In the genomic region with DNA sequence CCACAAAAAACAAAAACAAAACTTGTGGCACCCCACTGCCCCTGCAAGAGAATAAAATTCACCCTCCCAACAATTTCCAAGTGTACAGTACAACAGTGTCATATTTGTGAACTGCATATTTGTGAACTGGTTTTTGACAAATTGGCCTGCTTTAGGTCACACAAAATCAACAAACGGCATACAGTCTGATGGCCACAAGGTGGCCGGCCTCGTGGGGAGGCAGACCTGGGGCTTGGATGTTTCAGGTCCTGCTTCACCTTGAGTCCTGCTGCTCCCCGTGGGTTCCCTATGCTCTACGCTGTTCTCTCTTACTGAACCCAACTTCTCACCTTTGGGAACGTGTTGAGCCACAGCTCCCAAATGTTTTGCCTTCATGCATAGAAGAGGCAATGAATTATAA, we compare ENCODE assay signal across 15 cellular contexts.
DNase-seq lines count a peak whose midpoint lies in the region; ATAC-seq, FAIRE-seq and TF ChIP-seq lines count a peak whose summit lies in the region.
"Had no signal": no experiment of that assay in that cellular context is flagged by ENCODE, and none has a peak within 500 bp of the region (broad histone marks: within the 10 kb centered on the region; RNA-seq: fewer than 3 reads in every experiment).

No MANE protein-coding gene starts in this region.

- TF ChIP-seq CTCF in Calu3 (IDR thresholded peaks at IDR 0.05; ENCODE audit: unreplicated experiment) (peak; percentile 27), GM13977 (IDR thresholded peaks at IDR 0.05; ENCODE audit: extremely low read depth, insufficient read depth, missing control alignments) (peak; percentile 25), keratinocyte (optimal IDR thresholded peaks at IDR 0.05 in 1 of 3, IDR thresholded peaks at IDR 0.05 in 1 of 3, conservative IDR thresholded peaks at IDR 0.05 in 1 of 3; ENCODE audit: extremely low read depth in 1 of 3, insufficient read depth in 2 of 3, low read length in 3 of 3) (peak; percentile 21 to 38 (median 30)), esophagus squamous epithelium (IDR thresholded peaks at IDR 0.05) (peak in 1 of 6 experiments; percentile 41)

- no peak for TF ChIP-seq POLR2A in esophagus squamous epithelium (IDR thresholded peaks at IDR 0.05)

- H3K9me3 ChIP-seq in keratinocyte (ENCODE audit: control insufficient read depth, low read depth, low read length) (no peaks in the 10 kb centered on the region), esophagus squamous epithelium (no peaks in the 10 kb centered on the region)

- FAIRE-seq in keratinocyte (lab: Jason Lieb, UNC), result no peak
- FAIRE-seq: astrocyte, endothelial cell of umbilical vein had no signal

- no peak for ATAC-seq in HG02852 (IDR thresholded peaks at IDR 0.05; ENCODE audit: unreplicated experiment)

- no peaks in the 10 kb centered on the region for H3K9me1 ChIP-seq in keratinocyte (ENCODE audit: control insufficient read depth, extremely low read depth, insufficient read depth, low read length)

- no TSS peak for BruUV-seq in Calu3 (replicated peaks; lab: Mats Ljungman, UMichigan)

- H3K4me1 ChIP-seq in keratinocyte (ENCODE audit: control insufficient read depth, extremely low read depth, insufficient read depth, low read length) (peaks cover 7% of the 10 kb centered on the region), esophagus squamous epithelium (no peaks in the 10 kb centered on the region)

- intact Hi-C loops in Calu3 (cut with micrococcal nuclease; ENCODE audit: unreplicated experiment) (no loop called here), esophagus squamous epithelium (cut with DNase I) (no loop called here)

- H3K79me2 ChIP-seq in keratinocyte (ENCODE audit: control insufficient read depth, insufficient read depth, low read length), result no peaks in the 10 kb centered on the region

- in situ Hi-C loops in GM13977 (cut with MboI; ENCODE audit: low pct_unique_long_range_greater_than_20kb, low sequenced_read_pairs, unreplicated experiment), result no loop called here

- H3K36me3 ChIP-seq in keratinocyte (ENCODE audit: control insufficient read depth in 2 of 2, extremely low read depth in 1 of 2, insufficient read depth in 2 of 2, low read length in 2 of 2), result no peaks in the 10 kb centered on the region
- peaks cover 0 to 5% (median 0%) of the 10 kb centered on the region in 3 donors for H3K36me3 ChIP-seq in esophagus squamous epithelium

- 88% methylated on average over 6 of the region's 6 CpGs for WGBS in esophagus squamous epithelium, 2 donors

- H3K4me3 ChIP-seq in keratinocyte (ENCODE audit: control insufficient read depth in 2 of 3, extremely low read depth in 1 of 3, insufficient read depth in 2 of 3, low read depth in 1 of 3, low read length in 3 of 3) (no peak overlapping the region), esophagus squamous epithelium (no peak overlapping the region)
- H3K4me3 ChIP-seq: skin epidermis had no signal

- H3K4me1 Mint-ChIP-seq in Calu3 (ENCODE audit: low read depth, unreplicated experiment), result no peaks in the 10 kb centered on the region

- DNase-seq in Calu3 (peak; percentile 10), GM13977 (ENCODE audit: low spot score) (no peak), RPMI8226 (peak; percentile 8), keratinocyte (ENCODE audit: low read depth, low spot score) (no peak), amniotic stem cell (lab: John Stamatoyannopoulos, UW) (no peak), esophagus squamous epithelium (lab: John Stamatoyannopoulos, UW) (no peak)
- no peak for DNase-seq in stimulated activated CD4-positive, alpha-beta T cell treated with anti-CD3 and anti-CD28 coated beads, Interleukin-4, amount 100 ng/mL, for 1 hour
- DNase-seq: activated T-cell treated with anti-CD3 and anti-CD28 coated beads, Interleukin-2, amount 50 U/mL, for 24 hours; EL; KBM-7; T1000 had no signal

- H3K27me3 Mint-ChIP-seq in Calu3 (ENCODE audit: unreplicated experiment), result no peaks in the 10 kb centered on the region
- H3K27me3 Mint-ChIP-seq: activated T-cell treated with anti-CD3 and anti-CD28 coated beads, Interleukin-2, amount 50 U/mL, for 24 hours had no signal

- dilution Hi-C loops in keratinocyte (cut with MboI; ENCODE audit: extremely low pct_ligation_motif_present, low sequenced_read_pairs), result no loop called here

- CTCF ChIA-PET in Calu3 (lab: Charles Lee), result interaction anchor here (1.5 kb wide), 1 partner anchor 126 kb away, joined by 3 read pairs; no protein-coding TSS in a partner anchor

- no peak overlapping the region for H2AFZ ChIP-seq in keratinocyte (ENCODE audit: control insufficient read depth, low read length)

- no peaks in the 10 kb centered on the region for H3K36me3 Mint-ChIP-seq in Calu3 (ENCODE audit: insufficient read depth, unreplicated experiment)

- H3K27ac ChIP-seq in keratinocyte (ENCODE audit: control insufficient read depth, insufficient read depth, low read length), result no peak overlapping the region
- no peak overlapping the region for H3K27ac ChIP-seq in esophagus squamous epithelium
- H3K27ac ChIP-seq: skin epidermis had no signal

- H3K9ac ChIP-seq in keratinocyte (ENCODE audit: control insufficient read depth, extremely low read depth, insufficient read depth, low read length), result no peak overlapping the region

- H4K20me1 ChIP-seq in keratinocyte (ENCODE audit: control insufficient read depth, extremely low read depth, insufficient read depth, low read length), result no peaks in the 10 kb centered on the region

- H3K27me3 ChIP-seq in keratinocyte (ENCODE audit: control insufficient read depth, extremely low read depth, insufficient read depth, low read length), result no peaks in the 10 kb centered on the region
- no peaks in the 10 kb centered on the region for H3K27me3 ChIP-seq in esophagus squamous epithelium

- H3K9me3 Mint-ChIP-seq in Calu3 (ENCODE audit: low read depth, unreplicated experiment), result no peaks in the 10 kb centered on the region

- no peak overlapping the region for H3K27ac Mint-ChIP-seq in Calu3 (ENCODE audit: unreplicated experiment)
- H3K27ac Mint-ChIP-seq: activated T-cell treated with anti-CD3 and anti-CD28 coated beads, Interleukin-2, amount 50 U/mL, for 24 hours had no signal

- H3K4me2 ChIP-seq in keratinocyte (ENCODE audit: control insufficient read depth, extremely low read depth, insufficient read depth, low read depth, low read length), result no peak overlapping the region

- H3K4me3 Mint-ChIP-seq in Calu3 (ENCODE audit: low read depth, unreplicated experiment), result no peak overlapping the region
- H3K4me3 Mint-ChIP-seq: activated T-cell treated with anti-CD3 and anti-CD28 coated beads, Interleukin-2, amount 50 U/mL, for 24 hours had no signal

Comparison
In these comparisons a context has a peak if more than half of its experiments do, and no peak if none do; other contexts are left out.
1. DNase-seq: peak in Calu3 (single experiment) and RPMI8226 (single experiment); none in GM13977 (single experiment), keratinocyte (single experiment), stimulated activated CD4-positive, alpha-beta T cell treated with anti-CD3 and anti-CD28 coated beads, Interleukin-4, amount 100 ng/mL, for 1 hour (single experiment), amniotic stem cell (single experiment) and esophagus squamous epithelium (single experiment).